In genomic region chr9:93128011-93128714, GRCh38 we compare ENCODE assay signal across 13 cellular contexts. TPM values are rescaled to one million over a fixed set of nuclear protein-coding genes. Genes with fewer than 3 reads are reported as not detected.
DNase-seq lines count a peak whose midpoint lies in the region; ATAC-seq and TF ChIP-seq lines count a peak whose summit lies in the region.
"Had no signal": no experiment of that assay in that cellular context is flagged by ENCODE, and none has a peak within 500 bp of the region (broad histone marks: within the 10 kb centered on the region; RNA-seq: fewer than 3 reads in every experiment).

No MANE protein-coding gene starts in this region.

- no peak for DNase-seq in HL-60 (ENCODE audit: low read depth in 1 of 2, low spot score in 1 of 2)
- DNase-seq in activated naive CD8-positive, alpha-beta T cell treated with anti-CD3 and anti-CD28 coated beads, Interleukin-2, amount 10 ng/mL, durations not matched to agents 7 days and 5 days = no peak
- peak; percentile 78 for DNase-seq in spleen
- DNase-seq in GM03348 (ENCODE audit: low spot score) = no peak
- DNase-seq in NCI-H524 (lab: John Stamatoyannopoulos, UW) = no peak
- DNase-seq in anterior cingulate cortex (lab: John Stamatoyannopoulos, UW) = no peak
- DNase-seq: activated gamma-delta T cell treated with Interleukin-2 at 50 U/mL for 16 hours, DMS153, NCI-H1048, retina had no signal

- no peaks in the 10 kb centered on the region for H3K27me3 Mint-ChIP-seq in activated naive CD8-positive, alpha-beta T cell treated with anti-CD3 and anti-CD28 coated beads, Interleukin-2, amount 10 ng/mL, durations not matched to agents 7 days and 5 days

- peaks cover 4% of the 10 kb centered on the region for H3K36me3 Mint-ChIP-seq in activated naive CD8-positive, alpha-beta T cell treated with anti-CD3 and anti-CD28 coated beads, Interleukin-2, amount 10 ng/mL, durations not matched to agents 7 days and 5 days

- no peak for TF ChIP-seq CTCF in HL-60 (IDR thresholded peaks at IDR 0.05; ENCODE audit: insufficient read depth, low read length)
- no peak for TF ChIP-seq CTCF in spleen (IDR thresholded peaks at IDR 0.05 in 8 of 11, conservative IDR thresholded peaks at IDR 0.05 in 3 of 11)

- no peak overlapping the region for H3K4me3 Mint-ChIP-seq in activated naive CD8-positive, alpha-beta T cell treated with anti-CD3 and anti-CD28 coated beads, Interleukin-2, amount 10 ng/mL, durations not matched to agents 7 days and 5 days

- no peaks in the 10 kb centered on the region for H3K9me3 ChIP-seq in spleen

- peak overlapping the region; percentile 47 for H3K27ac Mint-ChIP-seq in activated naive CD8-positive, alpha-beta T cell treated with anti-CD3 and anti-CD28 coated beads, Interleukin-2, amount 10 ng/mL, durations not matched to agents 7 days and 5 days

- H3K4me1 Mint-ChIP-seq in activated naive CD8-positive, alpha-beta T cell treated with anti-CD3 and anti-CD28 coated beads, Interleukin-2, amount 10 ng/mL, durations not matched to agents 7 days and 5 days = peaks cover 40% of the 10 kb centered on the region

- H3K36me3 ChIP-seq in spleen = peaks cover 0 to 52% (median 14%) of the 10 kb centered on the region in 6 donors

- ATAC-seq in activated naive CD8-positive, alpha-beta T cell treated with anti-CD3 and anti-CD28 coated beads, Interleukin-2, amount 10 ng/mL, durations not matched to agents 7 days and 5 days (ENCODE audit: low read depth) = no peak
- no peak for ATAC-seq in esophagus mucosa

- H3K4me3 ChIP-seq in HL-60 (replicated peaks; ENCODE audit: insufficient read depth, low read length) (no peak overlapping the region), spleen (peak overlapping the region in 1 of 8 donors; percentile 15)

- peaks cover 70 to 99% (median 85%) of the 10 kb centered on the region in 6 donors for H3K4me1 ChIP-seq in spleen

- POLR2A ChIA-PET in activated naive CD8-positive, alpha-beta T cell treated with anti-CD3 and anti-CD28 coated beads, Interleukin-2, amount 10 ng/mL, durations not matched to agents 7 days and 5 days (lab: Charles Lee) = no interaction called here

- no peak for TF ChIP-seq POLR2A in spleen (IDR thresholded peaks at IDR 0.05)

- H3K9me3 Mint-ChIP-seq in activated naive CD8-positive, alpha-beta T cell treated with anti-CD3 and anti-CD28 coated beads, Interleukin-2, amount 10 ng/mL, durations not matched to agents 7 days and 5 days = no peaks in the 10 kb centered on the region

- no peaks in the 10 kb centered on the region for H3K27me3 ChIP-seq in HL-60 (ENCODE audit: insufficient read depth, poor library complexity, severe bottlenecking)
- no peaks in the 10 kb centered on the region for H3K27me3 ChIP-seq in layer of hippocampus (ENCODE audit: control insufficient read depth, insufficient read depth, low read length)
- no peaks in the 10 kb centered on the region for H3K27me3 ChIP-seq in spleen (replicated peaks in 1 of 7)

- H3K27ac ChIP-seq in HL-60 (replicated peaks) (peak overlapping the region; percentile 67), layer of hippocampus (ENCODE audit: low read depth, low read length) (peak overlapping the region; percentile 48), spleen (peak overlapping the region; percentile 17 to 98 (median 92))
- H3K27ac ChIP-seq: epithelial cell of prostate had no signal

- intact Hi-C loops in spleen (cut with DNase I; ENCODE audit: low total_unique reads) = no loop called here

- 71 to 81% (median 79%) methylated on average over 11 to 14 of the region's 14 CpGs for WGBS in spleen, 5 donors

RNA-seq across cellular contexts. Expression of gene NINJ1, which starts 5.9 kb away (rescaled TPM):
- total RNA-seq in activated naive CD8-positive, alpha-beta T cell treated with anti-CD3 and anti-CD28 coated beads, Interleukin-2, amount 10 ng/mL, durations not matched to agents 7 days and 5 days = 10 to 100 TPM; 29.5 to 30.4 TPM
- total RNA-seq in spleen (100 to 1,000 TPM in 6 of 7 donors, 10 to 100 TPM in 1; 75.0 to 142 (median 113) TPM), esophagus mucosa (16.9 TPM)
- 10 to 100 TPM; 26.5 to 68.9 (median 50.4) TPM for polyA plus RNA-seq in spleen

RNA-seq across cellular contexts. Expression of gene CARD19, which starts 32.1 kb away (rescaled TPM):
- 10 to 100 TPM; 68.1 to 68.2 TPM for total RNA-seq in activated naive CD8-positive, alpha-beta T cell treated with anti-CD3 and anti-CD28 coated beads, Interleukin-2, amount 10 ng/mL, durations not matched to agents 7 days and 5 days
- total RNA-seq in spleen (10 to 100 TPM; 32.8 to 78.8 (median 44.6) TPM), esophagus mucosa (19.9 TPM)
- polyA plus RNA-seq in spleen = 10 to 100 TPM; 21.7 to 38.9 (median 23.0) TPM

RNA-seq across cellular contexts. Expression of gene WNK2, which starts 55.8 kb away (rescaled TPM):
- under 1 TPM in 1 of 2 experiments, not detected in 1; 0.25 TPM for total RNA-seq in activated naive CD8-positive, alpha-beta T cell treated with anti-CD3 and anti-CD28 coated beads, Interleukin-2, amount 10 ng/mL, durations not matched to agents 7 days and 5 days
- total RNA-seq in spleen = 10 to 100 TPM in 3 of 7 donors, 1 to 10 TPM in 4; 4.7 to 20.0 (median 9.1) TPM
- 1 to 10 TPM; 1.8 to 5.9 (median 1.9) TPM for polyA plus RNA-seq in spleen
- 0.92 TPM for total RNA-seq in esophagus mucosa
